23 cellular contexts compared by ENCODE assay signal in the genomic region with DNA sequence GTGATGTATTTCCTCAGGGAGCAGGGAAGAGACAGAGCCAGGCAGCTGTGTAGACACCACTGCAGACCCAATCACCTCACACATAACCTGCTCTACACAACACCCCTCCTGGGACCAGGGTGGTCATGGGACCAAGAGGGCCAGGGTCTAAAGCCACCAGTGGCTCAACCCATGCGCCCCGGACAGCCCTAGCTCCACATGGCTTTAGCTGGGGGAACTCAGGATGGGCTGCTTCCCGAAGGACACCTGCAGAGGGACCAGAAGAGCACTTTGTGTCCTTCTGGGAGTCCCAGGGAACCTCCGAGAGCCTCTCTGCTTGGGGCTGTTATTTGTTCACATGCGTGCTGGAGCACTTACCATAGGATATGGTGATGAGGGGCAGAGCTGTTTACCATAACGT. TPM values are rescaled to one million over a fixed set of nuclear protein-coding genes. Genes with fewer than 3 reads are reported as not detected.
"Had no signal": no experiment of that assay in that cellular context is flagged by ENCODE, and none has a peak within 500 bp of the region (broad histone marks: within the 10 kb centered on the region; RNA-seq: fewer than 3 reads in every experiment).

No MANE protein-coding gene starts in this region.

- H3K9ac ChIP-seq: SK-N-SH had no signal

- H2AFZ ChIP-seq: hepatocyte had no signal

- H3K27me3 ChIP-seq: hepatocyte had no signal

- DNase-seq: activated CD4-positive, alpha-beta T cell treated with anti-CD3 and anti-CD28 coated beads, Interleukin-2, amount 50 U/mL, for 1 hour; activated CD8-positive, alpha-beta T cell treated with anti-CD3 and anti-CD28 coated beads, Interleukin-2, amount 10 ng/mL, durations not matched to agents 7 days and 5 days; activated naive CD4-positive, alpha-beta T cell treated with anti-CD3 and anti-CD28 coated beads, Interleukin-2, amount 50 U/mL, for 16 hours; activated naive CD8-positive, alpha-beta T cell treated with anti-CD3 and anti-CD28 coated beads, Interleukin-2, amount 50 U/mL, for 24 hours; cortex of kidney; effector CD8-positive, alpha-beta T cell; foreskin melanocyte; immature natural killer cell; kidney glomerular epithelial cell; nephron progenitor cell; nucleus accumbens; SK-N-SH; stimulated activated CD4-positive, alpha-beta T cell treated with anti-CD3 and anti-CD28 coated beads, Interleukin-15, amount 100 ng/mL, for 24 hours; stimulated activated naive B cell treated with anti-CD40 and anti-IgM and Interleukin-4, amounts not matched to agents 10 μg/mL and 1 μg/mL and 100 μg/mL, for 72 hours had no signal

- H3K4me3 Mint-ChIP-seq: activated CD8-positive, alpha-beta T cell treated with anti-CD3 and anti-CD28 coated beads, Interleukin-2, amount 10 ng/mL, durations not matched to agents 7 days and 5 days; activated naive CD8-positive, alpha-beta T cell treated with anti-CD3 and anti-CD28 coated beads, Interleukin-2, amount 50 U/mL, for 24 hours; immature natural killer cell; memory B cell; nephron progenitor cell; stimulated activated naive B cell treated with anti-CD40 and anti-IgM and Interleukin-4, amounts not matched to agents 10 μg/mL and 1 μg/mL and 100 μg/mL, for 72 hours; T-helper 2 cell treated with Interferon-gamma antibody and Interleukin-4, amounts not matched to agents 5 μg/mL and 100 μg/mL, for 36 hours; type B pancreatic cell had no signal

- H3K27ac ChIP-seq: hepatocyte, VCaP had no signal

- H3K4me1 Mint-ChIP-seq: activated naive CD8-positive, alpha-beta T cell treated with anti-CD3 and anti-CD28 coated beads, Interleukin-2, amount 50 U/mL, for 24 hours; immature natural killer cell; memory B cell; nephron progenitor cell had no signal

- H3K27ac Mint-ChIP-seq: activated CD8-positive, alpha-beta T cell treated with anti-CD3 and anti-CD28 coated beads, Interleukin-2, amount 10 ng/mL, durations not matched to agents 7 days and 5 days; activated naive CD8-positive, alpha-beta T cell treated with anti-CD3 and anti-CD28 coated beads, Interleukin-2, amount 50 U/mL, for 24 hours; immature natural killer cell; memory B cell; nephron progenitor cell; stimulated activated naive B cell treated with anti-CD40 and anti-IgM and Interleukin-4, amounts not matched to agents 10 μg/mL and 1 μg/mL and 100 μg/mL, for 72 hours; T-helper 2 cell treated with Interferon-gamma antibody and Interleukin-4, amounts not matched to agents 5 μg/mL and 100 μg/mL, for 36 hours; type B pancreatic cell had no signal

- H3K27me3 Mint-ChIP-seq: activated naive CD8-positive, alpha-beta T cell treated with anti-CD3 and anti-CD28 coated beads, Interleukin-2, amount 50 U/mL, for 24 hours; memory B cell; type B pancreatic cell had no signal

- H3K4me2 ChIP-seq: hepatocyte, SK-N-SH, smooth muscle cell had no signal

- H3K9me3 Mint-ChIP-seq: activated naive CD8-positive, alpha-beta T cell treated with anti-CD3 and anti-CD28 coated beads, Interleukin-2, amount 50 U/mL, for 24 hours; immature natural killer cell; memory B cell; nephron progenitor cell; stimulated activated naive B cell treated with anti-CD40 and anti-IgM and Interleukin-4, amounts not matched to agents 10 μg/mL and 1 μg/mL and 100 μg/mL, for 72 hours; T-helper 2 cell treated with Interferon-gamma antibody and Interleukin-4, amounts not matched to agents 5 μg/mL and 100 μg/mL, for 36 hours; type B pancreatic cell had no signal

- H3K36me3 Mint-ChIP-seq: memory B cell had no signal

- H3K9me3 ChIP-seq: SK-N-SH had no signal

RNA-seq across cellular contexts. Expression of gene CCNI2, which starts 17.4 kb away (rescaled TPM):
- total RNA-seq: esophagus mucosa, myocyte had no signal

RNA-seq across cellular contexts. Expression of gene SOWAHA, which starts 48.4 kb away (rescaled TPM):
- total RNA-seq: activated CD8-positive, alpha-beta T cell treated with anti-CD3 and anti-CD28 coated beads, Interleukin-2, amount 10 ng/mL, durations not matched to agents 7 days and 5 days; mononuclear cell had no signal
